In the genomic region with DNA sequence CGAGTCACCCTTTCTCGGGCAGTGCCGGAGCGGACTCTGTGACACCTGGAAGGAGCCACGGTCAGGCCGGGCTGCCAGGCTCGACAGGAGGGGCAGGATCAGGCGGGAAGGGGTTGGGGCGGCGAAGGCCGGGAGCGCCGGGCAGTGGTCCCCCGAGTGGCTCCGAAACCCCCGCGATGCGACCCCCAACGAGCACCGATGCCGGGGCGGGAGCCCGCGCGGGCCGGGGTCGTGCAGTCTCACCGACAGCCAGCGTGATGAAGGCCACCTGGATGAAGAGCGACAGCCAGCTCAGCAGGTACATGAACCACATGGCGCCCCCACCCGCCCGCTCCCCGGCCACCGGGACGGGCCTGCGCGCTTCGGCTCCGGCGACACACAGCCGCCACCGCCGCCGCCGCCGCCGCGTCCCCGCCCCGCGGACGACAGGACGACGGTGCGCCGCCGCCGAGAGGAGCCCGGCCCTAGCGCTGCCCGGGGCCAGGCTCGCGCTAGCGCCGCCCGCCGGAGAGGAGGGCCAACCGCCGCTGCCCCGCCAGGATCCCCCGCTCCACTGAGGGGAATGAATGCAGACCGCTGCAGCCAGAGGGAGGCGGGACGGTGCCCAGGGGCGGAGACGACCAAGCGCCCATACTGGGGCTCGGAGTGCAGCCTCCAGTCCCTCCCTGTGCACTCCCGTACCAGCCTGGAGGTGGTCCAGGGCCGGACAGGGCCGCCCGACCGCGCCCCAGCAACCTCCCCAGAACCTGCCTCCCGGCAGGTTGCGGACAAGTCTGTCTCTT, we compare ENCODE assay signal across 8 cellular contexts. TPM values are rescaled to one million over a fixed set of nuclear protein-coding genes. Genes with fewer than 3 reads are reported as not detected.
A peak's percentile ranks its signal among the peaks of the same experiment; 100 is the strongest.
DNase-seq lines count a peak whose midpoint lies in the region; ATAC-seq and TF ChIP-seq lines count a peak whose summit lies in the region.

A gene (minus strand): TSS at position 429 of the 782 bp plus-strand sequence. CDS start 116 bp downstream, at position 313.

- H3K27ac ChIP-seq in colonic mucosa = peak within 1 kb of the TSS; percentile 73

- DNase-seq in BE2C = peak; percentile 85
- peak; percentile 91 for DNase-seq in NCI-H510A treated with DMSO at 0.1 percent for 48 hours (lab: John Stamatoyannopoulos, UW)
- DNase-seq in activated CD4-positive, alpha-beta T cell treated with anti-CD3 and anti-CD28 coated beads for 48 hours = peak; percentile 94
- DNase-seq in colonic mucosa = peak; percentile 90
- DNase-seq in left kidney (ENCODE audit: low read depth, low spot score) = peak; percentile 96
- DNase-seq in stimulated activated CD4-positive, alpha-beta T cell treated with anti-CD3 and anti-CD28 coated beads, Interleukin-2, amount 100 ng/mL, for 24 hours = peak; percentile 93 to 94

- H3K4me1 ChIP-seq in BE2C (no peaks in the 10 kb centered on the region), colonic mucosa (peaks cover 9% of the 10 kb centered on the region)

- peak within 1 kb of the TSS; percentile 81 to 93 for H3K9ac ChIP-seq in colonic mucosa (ENCODE audit: low read depth in 2 of 2, low read length in 2 of 2)

- H3K4me3 ChIP-seq in BE2C (ENCODE audit: low read depth, low read length) (peak within 1 kb of the TSS; percentile 78), colonic mucosa (peak within 1 kb of the TSS; percentile 99)

- intact Hi-C loops in colonic mucosa (cut with DNase I) = no loop called here

- H3K36me3 ChIP-seq in BE2C (no peaks in the 10 kb centered on the region), colonic mucosa (peaks cover 5% of the 10 kb centered on the region)

- H3K27me3 ChIP-seq in BE2C (no peaks in the 10 kb centered on the region), colonic mucosa (no peaks in the 10 kb centered on the region)

- peak; percentile 35 for TF ChIP-seq CTCF in BE2C (IDR thresholded peaks at IDR 0.05; ENCODE audit: low read depth, low read length)
- peak; percentile 37 for TF ChIP-seq CTCF in colonic mucosa (IDR thresholded peaks at IDR 0.05)

- ATAC-seq in GM19043 (IDR thresholded peaks at IDR 0.05; ENCODE audit: low read depth, unreplicated experiment) = peak; percentile 94
- ATAC-seq in HG03354 (IDR thresholded peaks at IDR 0.05; ENCODE audit: poor library complexity, severe bottlenecking, unreplicated experiment) = peak; percentile 95

- no peaks in the 10 kb centered on the region for H3K9me3 ChIP-seq in BE2C
- no peaks in the 10 kb centered on the region for H3K9me3 ChIP-seq in colonic mucosa

RNA-seq across cellular contexts. Expression of the gene that starts here (rescaled TPM):
- polyA plus RNA-seq in BE2C (2012; ENCODE audit: insufficient read depth, insufficient read length, low read depth) = 17.1 TPM
- total RNA-seq in colonic mucosa = 10 to 100 TPM; 43.6 to 58.8 TPM

Comparison
In these comparisons a context has a peak if more than half of its experiments do, and no peak if none do; other contexts are left out.
1. Peak in every context shown above with its lines: DNase-seq, ATAC-seq, H3K4me3 ChIP-seq and H3K27ac ChIP-seq.